Comparison of ENCODE assay signal across 22 cellular contexts in genomic region chr9:106928350-106928749, GRCh38.
A peak's percentile ranks its signal among the peaks of the same experiment; 100 is the strongest.
DNase-seq lines count a peak whose midpoint lies in the region; ATAC-seq, FAIRE-seq and TF ChIP-seq lines count a peak whose summit lies in the region.
"Had no signal": no experiment of that assay in that cellular context is flagged by ENCODE, and none has a peak within 500 bp of the region (broad histone marks: within the 10 kb centered on the region; RNA-seq: fewer than 3 reads in every experiment).

No MANE protein-coding gene starts in this region.

- H3K4me1 Mint-ChIP-seq in Calu3 (ENCODE audit: low read depth, unreplicated experiment): peaks cover 35% of the 10 kb centered on the region
- no peaks in the 10 kb centered on the region for H3K4me1 Mint-ChIP-seq in activated T-cell treated with anti-CD3 and anti-CD28 coated beads, Interleukin-2, amount 50 U/mL, for 4 hours (ENCODE audit: low read depth)
- H3K4me1 Mint-ChIP-seq in activated CD4-positive, alpha-beta T cell treated with anti-CD3 and anti-CD28 coated beads for 36 hours: no peaks in the 10 kb centered on the region
- H3K4me1 Mint-ChIP-seq: B cell had no signal

- H3K27ac Mint-ChIP-seq in Calu3 (ENCODE audit: unreplicated experiment): no peak overlapping the region
- no peak overlapping the region for H3K27ac Mint-ChIP-seq in activated CD4-positive, alpha-beta T cell treated with anti-CD3 and anti-CD28 coated beads for 36 hours
- H3K27ac Mint-ChIP-seq: B cell; CD4-positive, alpha-beta T cell; CD8-positive, alpha-beta T cell had no signal

- no peak overlapping the region for H4K8ac ChIP-seq in IMR-90 (ENCODE audit: low read depth in 2 of 2, low read length in 2 of 2)

- no peak overlapping the region for H4K91ac ChIP-seq in IMR-90 (ENCODE audit: insufficient read depth, low read depth, low read length)

- H3K56ac ChIP-seq in IMR-90 (ENCODE audit: extremely low read depth, insufficient read depth, low read length): no peak overlapping the region

- H3K23ac ChIP-seq in IMR-90 (ENCODE audit: low read depth, low read length): no peak overlapping the region

- no peak overlapping the region for H2AK5ac ChIP-seq in IMR-90 (ENCODE audit: low read depth, low read length)

- POLR2A ChIA-PET in IMR-90 (lab: Charles Lee; ENCODE audit: unreplicated experiment): no interaction called here
- POLR2A ChIA-PET in activated CD4-positive, alpha-beta T cell treated with anti-CD3 and anti-CD28 coated beads for 36 hours (lab: Charles Lee): no interaction called here

- no peak for TF ChIP-seq POLR2A in IMR-90 (IDR thresholded peaks at IDR 0.05; ENCODE audit: low read depth, low read length)

- H2BK15ac ChIP-seq in IMR-90 (ENCODE audit: low read depth, low read length): no peak overlapping the region

- no peak overlapping the region for H2BK20ac ChIP-seq in IMR-90 (ENCODE audit: low read depth, low read length)

- no peak overlapping the region for H3K9ac ChIP-seq in IMR-90 (ENCODE audit: low read depth, low read length)
- no peak overlapping the region for H3K9ac ChIP-seq in kidney (ENCODE audit: low read length in 2 of 2)
- H3K9ac ChIP-seq: BLaER1 treated with 17β-estradiol and CSF1 and Interleukin-3, amounts not matched to agents 10 nM and 100 nM had no signal

- H3K4me3 Mint-ChIP-seq in Calu3 (ENCODE audit: low read depth, unreplicated experiment): no peak overlapping the region
- H3K4me3 Mint-ChIP-seq in activated T-cell treated with anti-CD3 and anti-CD28 coated beads, Interleukin-2, amount 50 U/mL, for 4 hours: no peak overlapping the region
- H3K4me3 Mint-ChIP-seq in activated CD4-positive, alpha-beta T cell treated with anti-CD3 and anti-CD28 coated beads for 36 hours: no peak overlapping the region
- H3K4me3 Mint-ChIP-seq: B cell; CD4-positive, alpha-beta T cell; CD8-positive, alpha-beta T cell had no signal

- dilution Hi-C loops in IMR-90 (cut with HindIII; ENCODE audit: low sequenced_read_pairs, unreplicated experiment): no loop called here

- FAIRE-seq in kidney (lab: Jason Lieb, UNC): no peak
- FAIRE-seq: A549, G401.6, GM12891, GM19239 had no signal

- intact Hi-C loops in IMR-90 (cut with micrococcal nuclease): no loop called here
- intact Hi-C loops in kidney (cut with DNase I): no loop called here
- intact Hi-C loops in Calu3 (cut with micrococcal nuclease; ENCODE audit: unreplicated experiment): no loop called here
- intact Hi-C loops in activated CD4-positive, alpha-beta T cell treated with anti-CD3 and anti-CD28 coated beads for 36 hours (cut with DNase I, micrococcal nuclease): no loop called here

- WGBS in IMR-90 (ENCODE audit: extremely low coverage in 2 of 2, insufficient read length in 1 of 2), 2 experiments: 99% methylated on average over 15 of the region's 18 CpGs; no CpG with 5 or more reads in 1 of the 2 experiments

- H3K18ac ChIP-seq in IMR-90 (ENCODE audit: low read depth, low read length): no peak overlapping the region

- H3K27me3 ChIP-seq in IMR-90 (ENCODE audit: control insufficient read depth, insufficient read depth, low read length): no peaks in the 10 kb centered on the region
- H3K27me3 ChIP-seq: BLaER1 treated with 17β-estradiol and CSF1 and Interleukin-3, amounts not matched to agents 10 nM and 100 nM had no signal

- BruUV-seq in IMR-90 (replicated peaks; lab: Mats Ljungman, UMichigan) (no TSS peak), Calu3 (replicated peaks; lab: Mats Ljungman, UMichigan) (no TSS peak)

- no peak overlapping the region for H4K5ac ChIP-seq in IMR-90 (ENCODE audit: low read depth, low read length)

- H3K4me2 ChIP-seq in IMR-90 (ENCODE audit: low read depth, low read length): no peak overlapping the region
- H3K4me2 ChIP-seq: A549; BLaER1 treated with 17β-estradiol and CSF1 and Interleukin-3, amounts not matched to agents 10 nM and 100 nM had no signal

- H3K14ac ChIP-seq in IMR-90 (replicated peaks; ENCODE audit: low read depth, low read length): no peak overlapping the region

- H3K4ac ChIP-seq in IMR-90 (ENCODE audit: low read depth, low read length): no peak overlapping the region

- TF ChIP-seq CTCF in IMR-90 (conservative IDR thresholded peaks at IDR 0.05; ENCODE audit: low read depth, low read length) (no peak), kidney (IDR thresholded peaks at IDR 0.05; ENCODE audit: borderline replicate concordance, extremely low read depth, insufficient read depth) (no peak), Calu3 (IDR thresholded peaks at IDR 0.05; ENCODE audit: unreplicated experiment) (no peak)

- no peak for DNase-seq in IMR-90
- peak; percentile 19 for DNase-seq in ecto neural progenitor cell (ENCODE audit: low spot score)
- peak; percentile 57 for DNase-seq in kidney
- DNase-seq in Calu3: no peak
- no peak for DNase-seq in activated T-cell treated with anti-CD3 and anti-CD28 coated beads, Interleukin-2, amount 50 U/mL, for 4 hours
- no peak for DNase-seq in activated CD4-positive, alpha-beta T cell treated with anti-CD3 and anti-CD28 coated beads for 36 hours
- DNase-seq: AML-193; Caco-2; CD4-positive, alpha-beta T cell; CD8-positive, alpha-beta T cell; DMS 273 treated with DMSO at 0.1 percent for 48 hours; DMS153; DMS79 treated with DMSO at 0.1 percent for 48 hours; GF-D8 had no signal

- H3K9me3 ChIP-seq in IMR-90 (ENCODE audit: control insufficient read depth, insufficient read depth, low read length) (no peaks in the 10 kb centered on the region), kidney (ENCODE audit: control insufficient read depth in 1 of 2, low read length in 2 of 2) (no peaks in the 10 kb centered on the region)
- H3K9me3 ChIP-seq: A549, Caco-2 had no signal

- CTCF ChIA-PET in IMR-90 (lab: Yijun Ruan, JAX) (no interaction called here), Calu3 (lab: Charles Lee) (no interaction called here)
- CTCF ChIA-PET in activated CD4-positive, alpha-beta T cell treated with anti-CD3 and anti-CD28 coated beads for 36 hours (lab: Charles Lee): no interaction called here

- H3K36me3 Mint-ChIP-seq in Calu3 (ENCODE audit: insufficient read depth, unreplicated experiment): peaks cover 19% of the 10 kb centered on the region
- H3K36me3 Mint-ChIP-seq in activated T-cell treated with anti-CD3 and anti-CD28 coated beads, Interleukin-2, amount 50 U/mL, for 4 hours (ENCODE audit: insufficient read depth): no peaks in the 10 kb centered on the region
- no peaks in the 10 kb centered on the region for H3K36me3 Mint-ChIP-seq in activated CD4-positive, alpha-beta T cell treated with anti-CD3 and anti-CD28 coated beads for 36 hours (ENCODE audit: low read depth)
- H3K36me3 Mint-ChIP-seq: CD8-positive, alpha-beta T cell had no signal

- no peak for ATAC-seq in IMR-90 (ENCODE audit: low read depth)
- no peak for ATAC-seq in activated T-cell treated with anti-CD3 and anti-CD28 coated beads, Interleukin-2, amount 50 U/mL, for 4 hours
- ATAC-seq in activated CD4-positive, alpha-beta T cell treated with anti-CD3 and anti-CD28 coated beads for 36 hours: no peak
- ATAC-seq: A549; CD8-positive, alpha-beta T cell had no signal

- in situ Hi-C loops in IMR-90 (cut with MboI; ENCODE audit: low sequenced_read_pairs): no loop called here

- no peak overlapping the region for H2BK5ac ChIP-seq in IMR-90 (ENCODE audit: low read depth, low read length, poor library complexity, severe bottlenecking)

- no peaks in the 10 kb centered on the region for H3K27me3 Mint-ChIP-seq in Calu3 (ENCODE audit: unreplicated experiment)
- no peaks in the 10 kb centered on the region for H3K27me3 Mint-ChIP-seq in activated T-cell treated with anti-CD3 and anti-CD28 coated beads, Interleukin-2, amount 50 U/mL, for 4 hours (ENCODE audit: low read depth)
- H3K27me3 Mint-ChIP-seq in activated CD4-positive, alpha-beta T cell treated with anti-CD3 and anti-CD28 coated beads for 36 hours: no peaks in the 10 kb centered on the region
- H3K27me3 Mint-ChIP-seq: B cell; CD4-positive, alpha-beta T cell had no signal

- no peak overlapping the region for H2AK9ac ChIP-seq in IMR-90 (replicated peaks; ENCODE audit: low read depth, low read length, poor library complexity)

- H3K9me1 ChIP-seq in IMR-90 (ENCODE audit: insufficient read depth, low read length): peaks cover 4% of the 10 kb centered on the region; the same call in 1 of the 2 replicates

- H3K36me3 ChIP-seq in IMR-90 (ENCODE audit: control insufficient read depth, insufficient read depth, low read length) (peaks cover 57% of the 10 kb centered on the region), kidney (ENCODE audit: control insufficient read depth in 1 of 2, insufficient read depth in 2 of 2, low read length in 2 of 2) (peaks cover 22 to 65% of the 10 kb centered on the region in 2 donors)

- H3K4me3 ChIP-seq in IMR-90 (ENCODE audit: insufficient read depth, low read depth, low read length): no peak overlapping the region
- no peak overlapping the region for H3K4me3 ChIP-seq in kidney (ENCODE audit: low read length in 2 of 2)
- H3K4me3 ChIP-seq: A549; BLaER1 treated with 17β-estradiol and CSF1 and Interleukin-3, amounts not matched to agents 10 nM and 100 nM had no signal

- no peaks in the 10 kb centered on the region for H4K20me1 ChIP-seq in IMR-90 (ENCODE audit: insufficient read depth, low read length)
- H4K20me1 ChIP-seq: BLaER1 treated with 17β-estradiol and CSF1 and Interleukin-3, amounts not matched to agents 10 nM and 100 nM had no signal

- peaks cover 4% of the 10 kb centered on the region; the same call in 1 of the 2 replicates for H3K4me1 ChIP-seq in IMR-90 (ENCODE audit: control insufficient read depth, insufficient read depth, low read length)
- H3K4me1 ChIP-seq in kidney (ENCODE audit: control insufficient read depth in 1 of 2, insufficient read depth in 1 of 2, low read depth in 1 of 2, low read length in 2 of 2): peaks cover 9 to 10% of the 10 kb centered on the region in 2 donors
- H3K4me1 ChIP-seq: BLaER1 treated with 17β-estradiol and CSF1 and Interleukin-3, amounts not matched to agents 10 nM and 100 nM had no signal

- no peak for TF ChIP-seq RAD21 in IMR-90 (IDR thresholded peaks at IDR 0.05; ENCODE audit: low read length)

- no peak overlapping the region for H2BK120ac ChIP-seq in IMR-90 (ENCODE audit: low read depth, low read length)

- H3K9me3 Mint-ChIP-seq in Calu3 (ENCODE audit: low read depth, unreplicated experiment): no peaks in the 10 kb centered on the region
- H3K9me3 Mint-ChIP-seq in activated T-cell treated with anti-CD3 and anti-CD28 coated beads, Interleukin-2, amount 50 U/mL, for 4 hours: peaks cover 10% of the 10 kb centered on the region
- peaks cover 9% of the 10 kb centered on the region for H3K9me3 Mint-ChIP-seq in activated CD4-positive, alpha-beta T cell treated with anti-CD3 and anti-CD28 coated beads for 36 hours (ENCODE audit: low read depth)

- H3K79me1 ChIP-seq in IMR-90 (ENCODE audit: low read depth in 1 of 2, low read length in 2 of 2): peaks cover 4 to 17% of the 10 kb centered on the region in 2 experiments; a peak in 1 of 4 replicates

- H2AFZ ChIP-seq in IMR-90 (replicated peaks; ENCODE audit: low read length, poor library complexity): peak overlapping the region; percentile 18

- H3K27ac ChIP-seq in IMR-90 (ENCODE audit: insufficient read depth, low read length) (no peak overlapping the region), kidney (ENCODE audit: low read depth in 2 of 2, low read length in 2 of 2) (no peak overlapping the region)
- H3K27ac ChIP-seq: 22Rv1; A549; BLaER1 treated with 17β-estradiol and CSF1 and Interleukin-3, amounts not matched to agents 10 nM and 100 nM; C4-2B had no signal

TF ChIP-seq in IMR-90, 13 proteins besides CTCF, POLR2A, EP300 and RAD21 (continues in another document):
- TF ChIP-seq RCOR1 (IDR thresholded peaks at IDR 0.05; ENCODE audit: insufficient replicate concordance, low read length) (no peak), MXI1 (IDR thresholded peaks at IDR 0.05; ENCODE audit: borderline replicate concordance, low read depth, low read length) (no peak)

Comparison
In these comparisons a context has a peak if more than half of its experiments do, and no peak if none do; other contexts are left out.
1. DNase-seq: peak in ecto neural progenitor cell (single experiment) and kidney (single experiment); none in IMR-90 (single experiment), Calu3 (single experiment), activated T-cell treated with anti-CD3 and anti-CD28 coated beads, Interleukin-2, amount 50 U/mL, for 4 hours (single experiment) and activated CD4-positive, alpha-beta T cell treated with anti-CD3 and anti-CD28 coated beads for 36 hours (single experiment).